2 cellular contexts compared by ENCODE assay signal in genomic region chr16:3188925-3189825, GRCh38.
TF ChIP-seq lines count a peak whose summit lies in the region.

No MANE protein-coding gene starts in this region.

TF ChIP-seq in GM12878, 131 proteins besides CTCF, POLR2A, EP300 and RAD21 (continued from another document and continues in another):
- no peak for TF ChIP-seq BCL3 (IDR thresholded peaks at IDR 0.05; ENCODE audit: borderline replicate concordance, insufficient read depth, low read depth, low read length, poor library complexity, severe bottlenecking)
- TF ChIP-seq SREBF2 (IDR thresholded peaks at IDR 0.05; ENCODE audit: low read length), result peak; percentile 82
- TF ChIP-seq CBFB (IDR thresholded peaks at IDR 0.05; ENCODE audit: low read depth), result no peak
- TF ChIP-seq MEF2B (IDR thresholded peaks at IDR 0.05; ENCODE audit: partially characterized antibody, poor library complexity, severe bottlenecking), result peak; percentile 45
- TF ChIP-seq TCF3 (IDR thresholded peaks at IDR 0.05; ENCODE audit: borderline replicate concordance, insufficient read depth, low read depth, low read length), result no peak
- TF ChIP-seq EGR1 (IDR thresholded peaks at IDR 0.05; ENCODE audit: borderline replicate concordance in 1 of 2, low read depth in 2 of 2, low read length in 2 of 2), result peak in 1 of 2 experiments; percentile 60; a peak in 2 of 3 replicates
- peak; percentile 94 for TF ChIP-seq ZNF24 (IDR thresholded peaks at IDR 0.05)
- no peak for TF ChIP-seq MYB (IDR thresholded peaks at IDR 0.05; ENCODE audit: borderline replicate concordance, low read depth, low read length)
- no peak for TF ChIP-seq SMC3 (IDR thresholded peaks at IDR 0.05; ENCODE audit: borderline replicate concordance, low read length)
- TF ChIP-seq CREM (IDR thresholded peaks at IDR 0.05; ENCODE audit: low read depth), result no peak
- TF ChIP-seq LARP7 (IDR thresholded peaks at IDR 0.05), result no peak
- TF ChIP-seq ASH2L (IDR thresholded peaks at IDR 0.05; ENCODE audit: borderline replicate concordance, low read depth), result peak; percentile 59; the same call in 1 of the 2 replicates
- no peak for TF ChIP-seq KDM1A (IDR thresholded peaks at IDR 0.05; ENCODE audit: borderline replicate concordance)
- no peak for TF ChIP-seq ZBTB11 (CRISPR knock-in tag; IDR thresholded peaks at IDR 0.05)
- TF ChIP-seq RFX5 (IDR thresholded peaks at IDR 0.05; ENCODE audit: low read depth, low read length), result no peak
- TF ChIP-seq SRF (IDR thresholded peaks at IDR 0.05; ENCODE audit: low read depth in 2 of 2, low read length in 2 of 2), result no peak
- TF ChIP-seq ZNF622 (IDR thresholded peaks at IDR 0.05), result no peak
- peak; percentile 31; the same call in 1 of the 2 replicates for TF ChIP-seq ZNF217 (IDR thresholded peaks at IDR 0.05)
- no peak for TF ChIP-seq ZNF384 (IDR thresholded peaks at IDR 0.05; ENCODE audit: borderline replicate concordance, low read depth, low read length)
- no peak for TF ChIP-seq TCF7 (IDR thresholded peaks at IDR 0.05; ENCODE audit: borderline replicate concordance)
- TF ChIP-seq EED (IDR thresholded peaks at IDR 0.05; ENCODE audit: low read depth), result no peak
- no peak for TF ChIP-seq HDAC6 (IDR thresholded peaks at IDR 0.05; ENCODE audit: unreplicated experiment)
- TF ChIP-seq SREBF1 (IDR thresholded peaks at IDR 0.05; ENCODE audit: low read length), result no peak
- TF ChIP-seq MAX (IDR thresholded peaks at IDR 0.05; ENCODE audit: low read depth, low read length), result no peak
- no peak for TF ChIP-seq NRF1 (conservative IDR thresholded peaks at IDR 0.05; ENCODE audit: low read depth, low read length)
- TF ChIP-seq TAF1 (IDR thresholded peaks at IDR 0.05; ENCODE audit: borderline replicate concordance, low read depth, low read length), result no peak
- no peak for TF ChIP-seq BMI1 (IDR thresholded peaks at IDR 0.05; ENCODE audit: borderline replicate concordance)
- TF ChIP-seq IKZF2 (IDR thresholded peaks at IDR 0.05), result 0 out of 4 replicates have a peak, but pooled peaks of 1 of the 2 experiments have one; percentile 6
- no peak for TF ChIP-seq RELA (IDR thresholded peaks at IDR 0.05; ENCODE audit: borderline replicate concordance, partially characterized antibody)
- no peak for TF ChIP-seq BCL11A (IDR thresholded peaks at IDR 0.05; ENCODE audit: low read depth, low read length)
- no peak for TF ChIP-seq ATF3 (IDR thresholded peaks at IDR 0.05; ENCODE audit: borderline replicate concordance, extremely low read depth, low read depth, low read length)
- no peak for TF ChIP-seq PKNOX1 (IDR thresholded peaks at IDR 0.05)
- TF ChIP-seq NR2C2 (IDR thresholded peaks at IDR 0.05; ENCODE audit: borderline replicate concordance, control insufficient read depth, insufficient read length, low read depth), result no peak

TF ChIP-seq in HepG2, 621 proteins besides CTCF, POLR2A, EP300 and RAD21 (continued from another document and continues in another):
- peak; percentile 42; the same call in 1 of the 2 replicates for TF ChIP-seq ARID5B (CRISPR knock-in tag; IDR thresholded peaks at IDR 0.05)
- peak; percentile 22; the same call in 1 of the 2 replicates for TF ChIP-seq CREM (IDR thresholded peaks at IDR 0.05)
- TF ChIP-seq CREM (CRISPR knock-in tag; IDR thresholded peaks at IDR 0.05), result no peak
- TF ChIP-seq ZNF512 (CRISPR knock-in tag; IDR thresholded peaks at IDR 0.05), result peak; percentile 39; the same call in 1 of the 2 replicates
- TF ChIP-seq ZSCAN31 (CRISPR knock-in tag; IDR thresholded peaks at IDR 0.05; ENCODE audit: low read depth), result no peak; the same call in 1 of the 2 replicates
- peak; percentile 57 for TF ChIP-seq ZFX (CRISPR knock-in tag; IDR thresholded peaks at IDR 0.05; ENCODE audit: low read depth)
- TF ChIP-seq PPARG (CRISPR knock-in tag; conservative IDR thresholded peaks at IDR 0.05), result peak; percentile 50; the same call in 1 of the 2 replicates
- no peak for TF ChIP-seq AGO2 (optimal IDR thresholded peaks at IDR 0.05; ENCODE audit: low read depth, low read length)
- TF ChIP-seq ZNF317 (CRISPR knock-in tag; IDR thresholded peaks at IDR 0.05), result peak; percentile 36; the same call in 1 of the 2 replicates
- TF ChIP-seq NR2C2 (CRISPR knock-in tag; IDR thresholded peaks at IDR 0.05; ENCODE audit: borderline replicate concordance), result no peak
- 0 out of 2 replicates have a peak, but pooled peaks have one; percentile 44 for TF ChIP-seq ZNF333 (CRISPR knock-in tag; IDR thresholded peaks at IDR 0.05; ENCODE audit: borderline replicate concordance)
- no peak for TF ChIP-seq ATRX (CRISPR knock-in tag; IDR thresholded peaks at IDR 0.05; ENCODE audit: borderline replicate concordance)
- TF ChIP-seq ZNF136 (CRISPR knock-in tag; IDR thresholded peaks at IDR 0.05; ENCODE audit: low read depth), result no peak
- TF ChIP-seq KDM1A (CRISPR knock-in tag; IDR thresholded peaks at IDR 0.05), result peak; percentile 12; the same call in 1 of the 2 replicates
- TF ChIP-seq ZNF704 (CRISPR knock-in tag; IDR thresholded peaks at IDR 0.05; ENCODE audit: borderline replicate concordance), result 0 out of 2 replicates have a peak, but pooled peaks have one; percentile 16
- no peak for TF ChIP-seq IKZF4 (CRISPR knock-in tag; IDR thresholded peaks at IDR 0.05; ENCODE audit: borderline replicate concordance, low read depth, not compliant biosample characterization)
- peak; percentile 51; the same call in 1 of the 2 replicates for TF ChIP-seq HINFP (CRISPR knock-in tag; IDR thresholded peaks at IDR 0.05; ENCODE audit: low read depth)
- 0 out of 2 replicates have a peak, but pooled peaks have one; percentile 12 for TF ChIP-seq BORCS8-MEF2B (CRISPR knock-in tag; IDR thresholded peaks at IDR 0.05)
- TF ChIP-seq NR2F2 (IDR thresholded peaks at IDR 0.05; ENCODE audit: borderline replicate concordance, low read depth), result peak; percentile 17; the same call in 1 of the 2 replicates
- peak; percentile 60; the same call in 1 of the 2 replicates for TF ChIP-seq ZNF430 (CRISPR knock-in tag; IDR thresholded peaks at IDR 0.05)
- 0 out of 2 replicates have a peak, but pooled peaks have one; percentile 29 for TF ChIP-seq ZNF121 (CRISPR knock-in tag; IDR thresholded peaks at IDR 0.05)
- no peak for TF ChIP-seq KLF13 (CRISPR knock-in tag; IDR thresholded peaks at IDR 0.05)
- TF ChIP-seq CREB1 (IDR thresholded peaks at IDR 0.05), result no peak
- 0 out of 2 replicates have a peak, but pooled peaks have one; percentile 32 for TF ChIP-seq CREB1 (CRISPR knock-in tag; IDR thresholded peaks at IDR 0.05)
- TF ChIP-seq ZFY (CRISPR knock-in tag; IDR thresholded peaks at IDR 0.05), result peak; percentile 36; the same call in 1 of the 2 replicates
- no peak for TF ChIP-seq ZNF550 (CRISPR knock-in tag; IDR thresholded peaks at IDR 0.05; ENCODE audit: borderline replicate concordance)
- no peak for TF ChIP-seq ZNF740 (CRISPR knock-in tag; IDR thresholded peaks at IDR 0.05)
- peak; percentile 41; the same call in 1 of the 2 replicates for TF ChIP-seq MYPOP (CRISPR knock-in tag; IDR thresholded peaks at IDR 0.05)
- peak; percentile 50; the same call in 1 of the 2 replicates for TF ChIP-seq ZNF839 (CRISPR knock-in tag; IDR thresholded peaks at IDR 0.05; ENCODE audit: borderline replicate concordance)
- TF ChIP-seq THAP11 (CRISPR knock-in tag; IDR thresholded peaks at IDR 0.05), result peak; percentile 48; the same call in 1 of the 2 replicates
- TF ChIP-seq SKI (IDR thresholded peaks at IDR 0.05; ENCODE audit: partially characterized antibody), result no peak
- TF ChIP-seq ZNF24 (IDR thresholded peaks at IDR 0.05), result peak; percentile 95
- no peak for TF ChIP-seq TRIM22 (IDR thresholded peaks at IDR 0.05)
- no peak for TF ChIP-seq POLR2AphosphoS5 (IDR thresholded peaks at IDR 0.05; ENCODE audit: low read depth, low read length)
- TF ChIP-seq BRD4 (CRISPR knock-in tag; IDR thresholded peaks at IDR 0.05), result no peak
- TF ChIP-seq ZNF251 (CRISPR knock-in tag; IDR thresholded peaks at IDR 0.05), result no peak
- no peak for TF ChIP-seq MAFG (CRISPR knock-in tag; IDR thresholded peaks at IDR 0.05)
